8 cellular contexts compared by ENCODE assay signal in genomic region chr4:144174401-144175067, GRCh38. TPM values are rescaled to one million over a fixed set of nuclear protein-coding genes. Genes with fewer than 3 reads are reported as not detected.
DNase-seq lines count a peak whose midpoint lies in the region.

No MANE protein-coding gene starts in this region.

- no peak overlapping the region for H3K56ac ChIP-seq in mesendoderm (ENCODE audit: low read length)

- no peak overlapping the region for H2AK5ac ChIP-seq in mesendoderm (ENCODE audit: low read length)

- H4K5ac ChIP-seq in mesendoderm (ENCODE audit: low read length): no peak overlapping the region

- H4K8ac ChIP-seq in mesendoderm (ENCODE audit: low read depth, low read length): no peak overlapping the region

- H3K79me2 ChIP-seq in mesendoderm (ENCODE audit: control insufficient read depth, insufficient read depth, low read length): no peaks in the 10 kb centered on the region

- in situ Hi-C loops in SK-MEL-5 (cut with HindIII; ENCODE audit: low pct_unique_long_range_greater_than_20kb, low sequenced_read_pairs): no loop called here

- H3K27me3 ChIP-seq in H7 (ENCODE audit: control insufficient read depth, insufficient read depth, low read length): no peaks in the 10 kb centered on the region
- no peaks in the 10 kb centered on the region for H3K27me3 ChIP-seq in mesendoderm (ENCODE audit: insufficient read depth, low read length, poor library complexity)

- no peaks in the 10 kb centered on the region for H3K36me3 ChIP-seq in H7 (replicated peaks; ENCODE audit: control insufficient read depth, insufficient read depth, low read length)
- no peaks in the 10 kb centered on the region for H3K36me3 ChIP-seq in KOPT-K1 (ENCODE audit: insufficient read depth, low read length)
- no peaks in the 10 kb centered on the region for H3K36me3 ChIP-seq in mesendoderm (ENCODE audit: control insufficient read depth, insufficient read depth, low read length)

- no CpG with 5 or more reads among the region's 5 CpGs for WGBS in mesendoderm (ENCODE audit: extremely low coverage, insufficient coverage, low lambda C conversion rate)

- no peaks in the 10 kb centered on the region for H3K79me1 ChIP-seq in mesendoderm (ENCODE audit: low read length)

- H3K4me1 ChIP-seq in mesendoderm (ENCODE audit: control insufficient read depth, low read depth, low read length): no peaks in the 10 kb centered on the region

- no peak overlapping the region for H3K9ac ChIP-seq in mesendoderm (ENCODE audit: low read length)

- DNase-seq in AG08395 (ENCODE audit: low spot score) (peak; percentile 65), GM04503 (ENCODE audit: low read depth) (peak; percentile 9), H7 (peak; percentile 18), SK-MEL-5 (ENCODE audit: low read depth, low spot score) (peak; percentile 64), dermis microvascular lymphatic vessel endothelial cell (ENCODE audit: low read depth in 2 of 2) (peak; percentile 44 to 75), mesendoderm (peak; percentile 62), posterior vena cava (ENCODE audit: low spot score) (no peak)

- intact Hi-C loops in posterior vena cava (cut with DNase I): loop anchor here in 1 of 2 donors (10.0 kb wide), 1 partner anchor 960 kb away; no protein-coding TSS in a partner anchor

- H3K18ac ChIP-seq in mesendoderm (ENCODE audit: low read length): no peak overlapping the region

- no peak overlapping the region for H3K4me2 ChIP-seq in mesendoderm (ENCODE audit: low read length)

- peak overlapping the region; percentile 33 for H3K27ac ChIP-seq in KOPT-K1 (ENCODE audit: low read depth, low read length, poor library complexity, severe bottlenecking)
- H3K27ac ChIP-seq in mesendoderm (ENCODE audit: low read depth, low read length): no peak overlapping the region

- H3K23ac ChIP-seq in mesendoderm (ENCODE audit: low read length): no peak overlapping the region

- H3K9me3 ChIP-seq in KOPT-K1 (ENCODE audit: insufficient read depth, low read length, poor library complexity, severe bottlenecking): no peaks in the 10 kb centered on the region

- H3K4ac ChIP-seq in mesendoderm (ENCODE audit: low read depth, low read length): no peak overlapping the region

- H2BK15ac ChIP-seq in mesendoderm (replicated peaks; ENCODE audit: low read depth): no peak overlapping the region

- no peak overlapping the region for H2BK5ac ChIP-seq in mesendoderm (ENCODE audit: low read length)

- H3K4me3 ChIP-seq in H7 (ENCODE audit: insufficient read depth, low read depth, low read length): no peak overlapping the region
- no peak overlapping the region for H3K4me3 ChIP-seq in mesendoderm (ENCODE audit: low read length)

- no peak overlapping the region for H2BK120ac ChIP-seq in mesendoderm (ENCODE audit: low read depth, low read length)

RNA-seq across cellular contexts. Expression of gene GYPA, which starts 34.0 kb away (rescaled TPM):
- not detected in 2 replicates for total RNA-seq in H7 (2014; rRNA removed; shearing (Covaris generic))
- not detected in 2 replicates for total RNA-seq in SK-MEL-5 (2014; rRNA removed; shearing (Covaris generic))
- not detected in 2 replicates for polyA plus RNA-seq in SK-MEL-5 (2015; cell fraction: cytosol; rRNA removed)
- polyA plus RNA-seq in SK-MEL-5 (2015; cell fraction: nucleus; rRNA removed): not detected in 2 replicates
- total RNA-seq in dermis microvascular lymphatic vessel endothelial cell (not detected in 2 replicates), posterior vena cava (under 1 TPM in 1 of 2 donors, not detected in 1; 0.65 TPM)
- polyA plus RNA-seq in mesendoderm (2013, experiment 1 of 2): not detected
- not detected for polyA plus RNA-seq in mesendoderm (2013, experiment 2 of 2)
